In the genomic region with DNA sequence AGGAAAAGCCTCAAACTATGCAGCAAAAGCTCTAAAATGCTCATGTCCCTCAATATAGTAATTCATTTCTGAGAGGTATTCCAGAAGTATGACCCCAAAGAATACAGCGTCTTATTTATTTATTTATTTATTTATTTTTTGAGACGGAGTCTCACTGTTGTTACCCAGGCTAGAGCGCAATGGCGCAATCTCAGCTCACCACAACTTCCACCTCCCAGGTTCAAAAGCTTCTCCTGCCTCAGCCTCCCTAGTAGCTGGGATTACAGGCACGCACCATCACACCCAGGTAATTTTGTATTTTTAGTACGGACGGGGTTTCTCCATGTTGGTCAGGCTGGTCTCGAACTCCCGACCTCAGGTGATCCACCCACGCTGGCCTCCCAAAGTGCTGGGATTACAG, we compare ENCODE assay signal across 4 cellular contexts. TPM values are rescaled to one million over a fixed set of nuclear protein-coding genes. Genes with fewer than 3 reads are reported as not detected.
"Had no signal": no experiment of that assay in that cellular context is flagged by ENCODE, and none has a peak within 500 bp of the region (broad histone marks: within the 10 kb centered on the region; RNA-seq: fewer than 3 reads in every experiment).

No MANE protein-coding gene starts in this region.

RNA-seq across cellular contexts. Expression of a gene that starts 58.1 kb away (rescaled TPM):
- total RNA-seq: activated CD4-positive, alpha-beta memory T cell treated with anti-CD3 and anti-CD28 coated beads, Interleukin-2, amount 10 ng/mL, durations not matched to agents 7 days and 5 days; activated T-helper 2 cell treated with anti-CD3 and anti-CD28 coated beads, Interferon-gamma antibody, Interleukin-2, Interleukin-4, amounts not matched to agents 10 μg/mL and 5 μg/mL and 100 μg/mL, durations not matched to agents 14 hours and 24 hours and 36 hours; ascending aorta had no signal
- polyA plus RNA-seq: cardiac muscle cell had no signal
